Comparison of ENCODE assay signal across 2 cellular contexts in genomic region chr20:31830406-31830981, GRCh38.
TF ChIP-seq lines count a peak whose summit lies in the region.

No MANE protein-coding gene starts in this region.

TF ChIP-seq in SK-N-SH, 30 proteins besides CTCF, POLR2A, EP300 and RAD21 (continued from another document):
- TF ChIP-seq PBX3 (IDR thresholded peaks at IDR 0.05) (no peak), FOXM1 (IDR thresholded peaks at IDR 0.05; ENCODE audit: low read depth) (no peak), IRF3 (IDR thresholded peaks at IDR 0.05; ENCODE audit: low read depth, low read length) (no peak), MXI1 (IDR thresholded peaks at IDR 0.05; ENCODE audit: low read depth, low read length) (no peak), ZBTB33 (IDR thresholded peaks at IDR 0.05; ENCODE audit: borderline replicate concordance, low read depth) (no peak), GABPA (IDR thresholded peaks at IDR 0.05; ENCODE audit: low read depth) (no peak), SMC3 (IDR thresholded peaks at IDR 0.05; ENCODE audit: low read depth, low read length) (no peak), SIN3A (IDR thresholded peaks at IDR 0.05; ENCODE audit: borderline replicate concordance, low read depth, low read length) (no peak), MEF2A (IDR thresholded peaks at IDR 0.05; ENCODE audit: borderline replicate concordance, low read depth) (no peak)
- TF ChIP-seq, protein P1, sequence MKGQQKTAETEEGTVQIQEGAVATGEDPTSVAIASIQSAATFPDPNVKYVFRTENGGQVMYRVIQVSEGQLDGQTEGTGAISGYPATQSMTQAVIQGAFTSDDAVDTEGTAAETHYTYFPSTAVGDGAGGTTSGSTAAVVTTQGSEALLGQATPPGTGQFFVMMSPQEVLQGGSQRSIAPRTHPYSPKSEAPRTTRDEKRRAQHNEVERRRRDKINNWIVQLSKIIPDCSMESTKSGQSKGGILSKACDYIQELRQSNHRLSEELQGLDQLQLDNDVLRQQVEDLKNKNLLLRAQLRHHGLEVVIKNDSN (IDR thresholded peaks at IDR 0.05; ENCODE audit: borderline replicate concordance, low read depth), result no peak

TF ChIP-seq in SK-N-SH treated with all-trans-retinoic acid at 6 μM for 48 hours, 23 proteins besides CTCF, POLR2A, EP300 and RAD21 (continued from another document):
- no peak for TF ChIP-seq TSHZ2 (CRISPR knock-in tag; IDR thresholded peaks at IDR 0.05)
- TF ChIP-seq, protein P2, sequence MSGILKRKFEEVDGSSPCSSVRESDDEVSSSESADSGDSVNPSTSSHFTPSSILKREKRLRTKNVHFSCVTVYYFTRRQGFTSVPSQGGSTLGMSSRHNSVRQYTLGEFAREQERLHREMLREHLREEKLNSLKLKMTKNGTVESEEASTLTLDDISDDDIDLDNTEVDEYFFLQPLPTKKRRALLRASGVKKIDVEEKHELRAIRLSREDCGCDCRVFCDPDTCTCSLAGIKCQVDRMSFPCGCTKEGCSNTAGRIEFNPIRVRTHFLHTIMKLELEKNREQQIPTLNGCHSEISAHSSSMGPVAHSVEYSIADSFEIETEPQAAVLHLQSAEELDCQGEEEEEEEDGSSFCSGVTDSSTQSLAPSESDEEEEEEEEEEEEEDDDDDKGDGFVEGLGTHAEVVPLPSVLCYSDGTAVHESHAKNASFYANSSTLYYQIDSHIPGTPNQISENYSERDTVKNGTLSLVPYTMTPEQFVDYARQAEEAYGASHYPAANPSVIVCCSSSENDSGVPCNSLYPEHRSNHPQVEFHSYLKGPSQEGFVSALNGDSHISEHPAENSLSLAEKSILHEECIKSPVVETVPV (CRISPR knock-in tag; IDR thresholded peaks at IDR 0.05), result no peak
- TF ChIP-seq, protein P3, sequence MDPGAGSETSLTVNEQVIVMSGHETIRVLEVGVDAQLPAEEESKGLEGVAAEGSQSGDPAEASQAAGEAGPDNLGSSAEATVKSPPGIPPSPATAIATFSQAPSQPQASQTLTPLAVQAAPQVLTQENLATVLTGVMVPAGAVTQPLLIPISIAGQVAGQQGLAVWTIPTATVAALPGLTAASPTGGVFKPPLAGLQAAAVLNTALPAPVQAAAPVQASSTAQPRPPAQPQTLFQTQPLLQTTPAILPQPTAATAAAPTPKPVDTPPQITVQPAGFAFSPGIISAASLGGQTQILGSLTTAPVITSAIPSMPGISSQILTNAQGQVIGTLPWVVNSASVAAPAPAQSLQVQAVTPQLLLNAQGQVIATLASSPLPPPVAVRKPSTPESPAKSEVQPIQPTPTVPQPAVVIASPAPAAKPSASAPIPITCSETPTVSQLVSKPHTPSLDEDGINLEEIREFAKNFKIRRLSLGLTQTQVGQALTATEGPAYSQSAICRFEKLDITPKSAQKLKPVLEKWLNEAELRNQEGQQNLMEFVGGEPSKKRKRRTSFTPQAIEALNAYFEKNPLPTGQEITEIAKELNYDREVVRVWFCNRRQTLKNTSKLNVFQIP (CRISPR knock-in tag; IDR thresholded peaks at IDR 0.05; ENCODE audit: borderline replicate concordance, low read depth), result no peak
- no peak for TF ChIP-seq ZNF70 (CRISPR knock-in tag; IDR thresholded peaks at IDR 0.05)
- TF ChIP-seq ZNF8 (CRISPR knock-in tag; IDR thresholded peaks at IDR 0.05), result no peak
- TF ChIP-seq SNAI2 (CRISPR knock-in tag; IDR thresholded peaks at IDR 0.05), result no peak
- no peak for TF ChIP-seq ZNF565 (CRISPR knock-in tag; conservative IDR thresholded peaks at IDR 0.05; ENCODE audit: low read depth)
- no peak for TF ChIP-seq TCF4 (CRISPR knock-in tag; IDR thresholded peaks at IDR 0.05; ENCODE audit: borderline replicate concordance)
- no peak for TF ChIP-seq ISL1 (CRISPR knock-in tag; IDR thresholded peaks at IDR 0.05)
- TF ChIP-seq PPARA (CRISPR knock-in tag; IDR thresholded peaks at IDR 0.05; ENCODE audit: borderline replicate concordance), result no peak
- no peak for TF ChIP-seq OSR1 (CRISPR knock-in tag; IDR thresholded peaks at IDR 0.05)
